In the genomic region with DNA sequence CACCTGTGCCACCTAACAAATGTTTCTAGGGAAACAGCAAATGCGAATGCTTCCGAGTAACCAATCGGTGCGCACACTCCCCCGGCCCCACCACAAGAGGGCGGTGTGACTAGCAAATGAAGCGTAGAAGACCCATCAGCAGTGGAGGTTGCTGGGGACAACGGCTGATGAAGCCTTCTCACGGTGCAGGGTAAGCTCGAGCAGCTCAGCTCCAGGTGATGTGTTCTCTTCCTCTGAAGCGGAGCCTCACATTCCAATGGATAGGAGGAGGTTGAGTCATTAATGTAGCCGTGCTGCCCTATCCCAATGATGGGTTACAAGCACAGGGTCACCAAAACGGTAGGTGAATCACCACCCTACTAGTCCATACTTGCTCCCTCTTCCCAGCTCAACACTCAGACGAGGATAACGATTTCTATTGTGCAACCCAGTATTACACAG, we compare ENCODE assay signal across 8 cellular contexts.
DNase-seq lines count a peak whose midpoint lies in the region; ATAC-seq, FAIRE-seq and TF ChIP-seq lines count a peak whose summit lies in the region.

No MANE protein-coding gene starts in this region.

- peak; percentile 62 to 85; a peak in 4 of 6 replicates for ATAC-seq in A549
- ATAC-seq in left ventricle myocardium superior = peak; percentile 84

- H3K27me3 Mint-ChIP-seq in activated T-helper 2 cell treated with anti-CD3 and anti-CD28 coated beads, Interferon-gamma antibody, Interleukin-2, Interleukin-4, amounts not matched to agents 10 μg/mL and 5 μg/mL and 100 μg/mL, durations not matched to agents 14 hours and 24 hours and 36 hours (ENCODE audit: low read depth) = peaks cover 6% of the 10 kb centered on the region

- H3K9me3 ChIP-seq in A549 = peaks cover 12% of the 10 kb centered on the region; the same call in 1 of the 3 replicates

- no peak for TF ChIP-seq POLR2A in A549 (IDR thresholded peaks at IDR 0.05; ENCODE audit: low read length)

- 41% methylated on average over 15 of the region's 15 CpGs for WGBS in A549 (ENCODE audit: missing lambda C conversion rate)

- CTCF ChIA-PET in A549 (lab: Yijun Ruan, JAX) = interaction anchor here (0.7 to 1.7 kb wide), 4 partner anchors 9 to 191 kb away, joined by 3 to 5 read pairs (median 3); no protein-coding TSS in a partner anchor

- peaks cover 2% of the 10 kb centered on the region for H3K4me1 Mint-ChIP-seq in activated T-helper 2 cell treated with anti-CD3 and anti-CD28 coated beads, Interferon-gamma antibody, Interleukin-2, Interleukin-4, amounts not matched to agents 10 μg/mL and 5 μg/mL and 100 μg/mL, durations not matched to agents 14 hours and 24 hours and 36 hours (ENCODE audit: low read depth)

- no peak for TF ChIP-seq EP300 in A549 (IDR thresholded peaks at IDR 0.05)

- no peak overlapping the region for H3K4me3 Mint-ChIP-seq in activated T-helper 2 cell treated with anti-CD3 and anti-CD28 coated beads, Interferon-gamma antibody, Interleukin-2, Interleukin-4, amounts not matched to agents 10 μg/mL and 5 μg/mL and 100 μg/mL, durations not matched to agents 14 hours and 24 hours and 36 hours (ENCODE audit: low read depth)

- DNase-seq in A549 (ENCODE audit: low read depth in 1 of 2, low spot score in 1 of 2) (peak; percentile 52 to 59), GM13976 (ENCODE audit: low spot score) (peak; percentile 64), NCI-H774 (lab: John Stamatoyannopoulos, UW) (peak; percentile 2), left ventricle myocardium superior (peak; percentile 70), NCI-H446 treated with DMSO at 0.1 percent for 48 hours (lab: John Stamatoyannopoulos, UW) (no peak), posterior vena cava (ENCODE audit: low spot score) (no peak)
- DNase-seq in activated T-helper 2 cell treated with anti-CD3 and anti-CD28 coated beads, Interferon-gamma antibody, Interleukin-2, Interleukin-4, amounts not matched to agents 10 μg/mL and 5 μg/mL and 100 μg/mL, durations not matched to agents 14 hours and 24 hours and 36 hours (ENCODE audit: low spot score) = peak; percentile 35
- DNase-seq in stimulated activated CD4-positive, alpha-beta T cell treated with anti-CD3 and anti-CD28 coated beads, Interleukin-2, amount 100 ng/mL, for 4 hours (ENCODE audit: low read depth) = peak; percentile 7

- H3K27ac ChIP-seq in A549 = no peak overlapping the region

- H3K27ac Mint-ChIP-seq in activated T-helper 2 cell treated with anti-CD3 and anti-CD28 coated beads, Interferon-gamma antibody, Interleukin-2, Interleukin-4, amounts not matched to agents 10 μg/mL and 5 μg/mL and 100 μg/mL, durations not matched to agents 14 hours and 24 hours and 36 hours = no peak overlapping the region

- peak; percentile 31 to 46; a peak in 3 of 5 replicates for TF ChIP-seq RAD21 in A549 (conservative IDR thresholded peaks at IDR 0.05 in 1 of 2, IDR thresholded peaks at IDR 0.05 in 1 of 2)

- H3K4me2 ChIP-seq in A549 = no peak overlapping the region

- POLR2A ChIA-PET in A549 (lab: Yijun Ruan, JAX) = no interaction called here

- H3K9me3 Mint-ChIP-seq in activated T-helper 2 cell treated with anti-CD3 and anti-CD28 coated beads, Interferon-gamma antibody, Interleukin-2, Interleukin-4, amounts not matched to agents 10 μg/mL and 5 μg/mL and 100 μg/mL, durations not matched to agents 14 hours and 24 hours and 36 hours = no peaks in the 10 kb centered on the region

- no peak overlapping the region for H3K4me3 ChIP-seq in A549

- no peaks in the 10 kb centered on the region for H3K36me3 Mint-ChIP-seq in activated T-helper 2 cell treated with anti-CD3 and anti-CD28 coated beads, Interferon-gamma antibody, Interleukin-2, Interleukin-4, amounts not matched to agents 10 μg/mL and 5 μg/mL and 100 μg/mL, durations not matched to agents 14 hours and 24 hours and 36 hours (ENCODE audit: low read depth)

- no peaks in the 10 kb centered on the region for H3K4me1 ChIP-seq in A549

- in situ Hi-C loops in GM13976 (cut with MboI; ENCODE audit: low sequenced_read_pairs, unreplicated experiment) = no loop called here

- peak; percentile 42 for TF ChIP-seq CTCF in A549 (IDR thresholded peaks at IDR 0.05)
- TF ChIP-seq CTCF in GM13976 (IDR thresholded peaks at IDR 0.05; ENCODE audit: borderline replicate concordance, control extremely low read depth, extremely low read depth, insufficient read depth, missing control alignments) = peak; percentile 39

- no peak for FAIRE-seq in A549 (lab: Jason Lieb, UNC)

- intact Hi-C loops in activated T-helper 2 cell treated with anti-CD3 and anti-CD28 coated beads, Interferon-gamma antibody, Interleukin-2, Interleukin-4, amounts not matched to agents 10 μg/mL and 5 μg/mL and 100 μg/mL, durations not matched to agents 14 hours and 24 hours and 36 hours (cut with micrococcal nuclease) = no loop called here
- intact Hi-C loops in left ventricle myocardium superior (cut with micrococcal nuclease) (no loop called here), posterior vena cava (cut with DNase I) (loop anchor here in 1 of 2 donors (10.0 kb wide), 1 partner anchor 65 kb away; no protein-coding TSS in a partner anchor)

TF ChIP-seq in A549, 52 proteins besides CTCF, POLR2A, EP300 and RAD21:
- TF ChIP-seq RCOR1 (IDR thresholded peaks at IDR 0.05; ENCODE audit: low read depth, low read length) = no peak
- no peak for TF ChIP-seq HOXB5 (CRISPR knock-in tag; IDR thresholded peaks at IDR 0.05)
- TF ChIP-seq SMC3 (IDR thresholded peaks at IDR 0.05) = peak; percentile 26; the same call in 1 of the 3 replicates

Comparison
In these comparisons a context has a peak if more than half of its experiments do, and no peak if none do; other contexts are left out.
1. DNase-seq: peak in A549 (2 of 2), GM13976 (single experiment), NCI-H774 (single experiment), activated T-helper 2 cell treated with anti-CD3 and anti-CD28 coated beads, Interferon-gamma antibody, Interleukin-2, Interleukin-4, amounts not matched to agents 10 μg/mL and 5 μg/mL and 100 μg/mL, durations not matched to agents 14 hours and 24 hours and 36 hours (single experiment), left ventricle myocardium superior (single experiment) and stimulated activated CD4-positive, alpha-beta T cell treated with anti-CD3 and anti-CD28 coated beads, Interleukin-2, amount 100 ng/mL, for 4 hours (single experiment); none in NCI-H446 treated with DMSO at 0.1 percent for 48 hours (single experiment) and posterior vena cava (single experiment).